In the genomic region with DNA sequence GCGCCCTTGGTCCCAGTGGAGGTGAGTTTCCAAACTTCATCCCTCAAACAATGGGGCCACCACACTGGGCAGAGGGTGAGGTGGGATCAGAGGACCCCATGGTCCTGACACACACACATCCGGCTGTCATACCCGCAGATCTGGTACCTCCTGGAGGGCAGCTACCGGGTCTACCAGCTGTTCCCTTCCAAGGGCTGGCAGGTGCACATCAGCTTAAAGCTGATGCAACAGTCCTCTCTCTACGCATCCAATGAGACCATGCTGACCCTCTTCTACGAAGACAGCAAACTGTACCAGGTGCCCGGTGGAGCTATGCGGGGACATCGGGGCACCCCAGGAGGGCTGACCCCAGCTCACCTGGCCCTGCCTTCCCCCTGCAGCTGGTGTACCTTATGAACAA, we compare ENCODE assay signal across 1 cellular context.
TF ChIP-seq lines count a peak whose summit lies in the region.

No MANE protein-coding gene starts in this region.

TF ChIP-seq in GM23338, 12 proteins besides CTCF, POLR2A, EP300 and RAD21:
- TF ChIP-seq EZH2phosphoT487 (IDR thresholded peaks at IDR 0.05; ENCODE audit: unreplicated experiment) = no peak
TF ChIP-seq in GM23338: peak in this region for 0.
